8 cellular contexts compared by ENCODE assay signal in genomic region chr13:52195052-52195837, GRCh38. TPM values are rescaled to one million over a fixed set of nuclear protein-coding genes. Genes with fewer than 3 reads are reported as not detected.
DNase-seq lines count a peak whose midpoint lies in the region; ATAC-seq and TF ChIP-seq lines count a peak whose summit lies in the region.

No MANE protein-coding gene starts in this region.

- H3K4me1 ChIP-seq in HCT116 (ENCODE audit: control insufficient read depth in 1 of 2, insufficient read depth in 2 of 2, low read length in 2 of 2) = peaks cover 6 to 14% of the 10 kb centered on the region in 2 experiments; a peak in 3 of 4 replicates
- no peaks in the 10 kb centered on the region for H3K4me1 ChIP-seq in thymus (ENCODE audit: control insufficient read depth, insufficient read depth, low read length)

- no peaks in the 10 kb centered on the region for H4K20me1 ChIP-seq in HCT116 (ENCODE audit: insufficient read depth)

- no peak for ATAC-seq in HCT116
- ATAC-seq in omental fat pad (ENCODE audit: low FRiP score) = peak; percentile 65
- no peak for ATAC-seq in GM21528 (IDR thresholded peaks at IDR 0.05; ENCODE audit: low FRiP score, unreplicated experiment)

- peak overlapping the region; percentile 92 for H3K4me2 ChIP-seq in HCT116 (ENCODE audit: low read length)

- H2AFZ ChIP-seq in HCT116 (ENCODE audit: low read depth, low read length, poor library complexity, severe bottlenecking) = no peak overlapping the region

- POLR2A ChIA-PET in HCT116 (lab: Charles Lee) = no interaction called here

- H3K9me2 ChIP-seq in HCT116 (ENCODE audit: insufficient read depth) = no peaks in the 10 kb centered on the region

- intact Hi-C loops in HCT116 (cut with micrococcal nuclease) = no loop called here

- H3K27ac ChIP-seq in HCT116 (ENCODE audit: low read depth, low read length) = peak overlapping the region; percentile 54; the same call in 1 of the 2 replicates
- no peak overlapping the region for H3K27ac ChIP-seq in thymus (ENCODE audit: low read depth)

- WGBS in thymus = 10% methylated on average over 51 of the region's 51 CpGs

- H3K9me3 ChIP-seq in HCT116 (ENCODE audit: control insufficient read depth in 1 of 2, insufficient read depth in 1 of 2, low read depth in 1 of 2, low read length in 2 of 2) (no peaks in the 10 kb centered on the region), thymus (ENCODE audit: control insufficient read depth) (no peaks in the 10 kb centered on the region)

- no peak for TF ChIP-seq POLR2A in HCT116 (IDR thresholded peaks at IDR 0.05; ENCODE audit: borderline replicate concordance, extremely low read depth, insufficient read depth, insufficient read length)

- DNase-seq in GM10266 (ENCODE audit: extremely low spot score) (peak; percentile 54), HCT116 (ENCODE audit: low read depth, low spot score) (no peak), OCI-M2 (lab: John Stamatoyannopoulos, UW; ENCODE audit: unreplicated experiment) (peak; percentile 37), activated gamma-delta T cell treated with Interleukin-2 at 50 U/mL for 16 hours (peak; percentile 69), foreskin melanocyte (peak; percentile 69), omental fat pad (ENCODE audit: low spot score) (peak; percentile 25)

- CTCF ChIA-PET in HCT116 (lab: Charles Lee) = interaction anchor here (1.0 to 1.2 kb wide), 3 partner anchors 21 to 380 kb away, joined by 3 read pairs; partner anchors contain the start of gene VPS36

- H3K4me3 ChIP-seq in HCT116 (replicated peaks in 1 of 2; ENCODE audit: low read depth in 1 of 2, low read length in 2 of 2) (peak overlapping the region; percentile 96 to 98), thymus (ENCODE audit: low read length) (peak overlapping the region; percentile 86)

- no peaks in the 10 kb centered on the region for H3K27me3 ChIP-seq in HCT116 (ENCODE audit: insufficient read depth, low read length)
- H3K27me3 ChIP-seq in thymus (ENCODE audit: control insufficient read depth, insufficient read depth) = no peaks in the 10 kb centered on the region

- peak; percentile 40 for TF ChIP-seq CTCF in GM10266 (IDR thresholded peaks at IDR 0.05; ENCODE audit: control insufficient read depth, insufficient read depth, low read depth, missing control alignments)
- no peak for TF ChIP-seq CTCF in HCT116 (IDR thresholded peaks at IDR 0.05 in 2 of 3, conservative IDR thresholded peaks at IDR 0.05 in 1 of 3; ENCODE audit: borderline replicate concordance in 1 of 3, insufficient read depth in 1 of 3, low read depth in 2 of 3, low read length in 2 of 3)
- no peak for TF ChIP-seq CTCF in omental fat pad (IDR thresholded peaks at IDR 0.05)

- no peak for TF ChIP-seq RAD21 in HCT116 (IDR thresholded peaks at IDR 0.05; ENCODE audit: low read depth)

- RAD21 ChIA-PET in HCT116 (lab: Charles Lee; ENCODE audit: low non-redundant PET in 1 of 2, low total read pairs in 2 of 2, uncharacterized antibody in 2 of 2, unreplicated experiment in 2 of 2) = no interaction called here

- H3K79me2 ChIP-seq in HCT116 (ENCODE audit: insufficient read depth, low read length) = peaks cover 38% of the 10 kb centered on the region

- no TSS peak for BruUV-seq in HCT116 (replicated peaks; lab: Mats Ljungman, UMichigan)

- no peaks in the 10 kb centered on the region for H3K36me3 ChIP-seq in HCT116 (ENCODE audit: control insufficient read depth in 1 of 2, insufficient read depth in 2 of 2, low read length in 2 of 2)
- no peaks in the 10 kb centered on the region for H3K36me3 ChIP-seq in thymus (ENCODE audit: control insufficient read depth, insufficient read depth)

- H3K9ac ChIP-seq in HCT116 (ENCODE audit: low read length) = peak overlapping the region; percentile 82

TF ChIP-seq in HCT116, 20 proteins besides CTCF, POLR2A, EP300 and RAD21:
- TF ChIP-seq CBX3 (IDR thresholded peaks at IDR 0.05; ENCODE audit: low read depth) (no peak), REST (IDR thresholded peaks at IDR 0.05; ENCODE audit: low read depth) (no peak), FOSL1 (IDR thresholded peaks at IDR 0.05; ENCODE audit: low read depth) (no peak), SRF (IDR thresholded peaks at IDR 0.05; ENCODE audit: low read depth) (no peak), CEBPB (IDR thresholded peaks at IDR 0.05; ENCODE audit: low read depth) (no peak), ZBTB33 (IDR thresholded peaks at IDR 0.05; ENCODE audit: extremely low read depth, insufficient replicate concordance, low read length) (no peak), SIN3A (IDR thresholded peaks at IDR 0.05; ENCODE audit: low read depth) (no peak), EZH2phosphoT487 (IDR thresholded peaks at IDR 0.05; ENCODE audit: borderline replicate concordance) (no peak), ELF1 (IDR thresholded peaks at IDR 0.05; ENCODE audit: borderline replicate concordance, low read depth) (no peak), EZH2 (IDR thresholded peaks at IDR 0.05) (no peak), ATF3 (IDR thresholded peaks at IDR 0.05) (no peak), EGR1 (IDR thresholded peaks at IDR 0.05; ENCODE audit: low read depth) (no peak), ZFX (IDR thresholded peaks at IDR 0.05) (no peak), SP1 (IDR thresholded peaks at IDR 0.05; ENCODE audit: low read depth) (no peak), MAX (IDR thresholded peaks at IDR 0.05) (no peak), POLR2AphosphoS5 (IDR thresholded peaks at IDR 0.05; ENCODE audit: low read depth, low read length) (no peak), YY1 (IDR thresholded peaks at IDR 0.05; ENCODE audit: extremely low read depth, insufficient replicate concordance, low read depth, low read length) (no peak), TCF7L2 (IDR thresholded peaks at IDR 0.05; ENCODE audit: borderline replicate concordance, extremely low read depth, insufficient read depth, insufficient read length) (no peak), ZNF274 (IDR thresholded peaks at IDR 0.05; ENCODE audit: low read depth, low read length) (no peak), JUND (IDR thresholded peaks at IDR 0.05) (no peak)

RNA-seq across cellular contexts. Expression of gene NEK3, which starts 35.8 kb away (rescaled TPM):
- total RNA-seq in HCT116 (2021; ENCODE audit: unreplicated experiment) (15.7 TPM), omental fat pad (10 to 100 TPM in 2 of 4 donors, 1 to 10 TPM in 2; 7.5 to 25.1 (median 10.8) TPM)
- polyA plus RNA-seq in HCT116 (2012) = 8.8 and 13.0 TPM in 2 replicates
- polyA plus RNA-seq in thymus = 41.9 TPM
